In the genomic region with DNA sequence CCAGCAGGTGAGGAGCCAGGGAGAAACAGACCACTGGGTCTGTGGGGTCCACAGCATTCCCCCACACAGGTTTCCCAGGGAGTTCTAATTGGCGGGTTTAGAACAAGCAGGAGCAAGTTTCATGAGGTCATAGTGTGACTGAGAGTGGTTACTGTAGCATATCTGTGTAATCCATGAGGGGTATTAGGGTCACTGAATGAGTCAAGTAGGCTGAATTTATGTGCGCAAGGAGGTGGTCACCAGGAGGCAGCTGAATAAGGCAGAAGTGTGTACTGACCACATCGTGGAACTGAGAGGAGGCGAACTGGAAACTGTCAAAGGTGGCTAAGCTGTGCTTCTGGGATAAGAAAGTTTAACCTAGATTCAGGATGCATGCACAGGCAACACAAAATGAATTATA, we compare ENCODE assay signal across 14 cellular contexts.
A peak's percentile ranks its signal among the peaks of the same experiment; 100 is the strongest.
DNase-seq lines count a peak whose midpoint lies in the region; ATAC-seq and TF ChIP-seq lines count a peak whose summit lies in the region.
"Had no signal": no experiment of that assay in that cellular context is flagged by ENCODE, and none has a peak within 500 bp of the region (broad histone marks: within the 10 kb centered on the region; RNA-seq: fewer than 3 reads in every experiment).

No MANE protein-coding gene starts in this region.

- no peak for TF ChIP-seq CTCF in right lobe of liver (IDR thresholded peaks at IDR 0.05)

- no peaks in the 10 kb centered on the region for H3K27me3 ChIP-seq in right lobe of liver
- H3K27me3 ChIP-seq in HAP-1 (ENCODE audit: low read depth), result no peaks in the 10 kb centered on the region
- H3K27me3 ChIP-seq: BLaER1 had no signal

- no peak overlapping the region for H3K27ac ChIP-seq in right lobe of liver
- H3K27ac ChIP-seq: BLaER1 had no signal

- H3K4me1 ChIP-seq in right lobe of liver (no peaks in the 10 kb centered on the region), HAP-1 (no peaks in the 10 kb centered on the region)
- H3K4me1 ChIP-seq: BLaER1 had no signal

- H3K4me3 ChIP-seq in right lobe of liver (no peak overlapping the region), HAP-1 (no peak overlapping the region)
- H3K4me3 ChIP-seq: BLaER1, GM12878 had no signal

- intact Hi-C loops in right lobe of liver (cut with DNase I), result no loop called here

- in situ Hi-C loops in HAP-1 (cut with MboI; ENCODE audit: low sequenced_read_pairs), result no loop called here

- H3K9me3 ChIP-seq in right lobe of liver, result no peaks in the 10 kb centered on the region
- H3K9me3 ChIP-seq in HAP-1, result no peaks in the 10 kb centered on the region
- H3K9me3 ChIP-seq: BLaER1 had no signal

- TF ChIP-seq POLR2A in right lobe of liver (IDR thresholded peaks at IDR 0.05), result no peak

- WGBS in right lobe of liver (ENCODE audit: insufficient coverage, low coverage, low lambda C conversion rate, missing lambda C conversion rate), result 87% methylated on average over 4 of the region's 4 CpGs

- H3K36me3 ChIP-seq in right lobe of liver, result no peaks in the 10 kb centered on the region
- no peaks in the 10 kb centered on the region for H3K36me3 ChIP-seq in HAP-1 (replicated peaks)
- H3K36me3 ChIP-seq: BLaER1 had no signal

- no peak for ATAC-seq in right lobe of liver
- ATAC-seq: GM12878 had no signal

- DNase-seq in NCI-H146 (lab: John Stamatoyannopoulos, UW) (peak; percentile 36), NCI-H146 treated with DMSO at 0.1 percent for 48 hours (lab: John Stamatoyannopoulos, UW; ENCODE audit: unreplicated experiment) (no peak), NCI-H69 (lab: John Stamatoyannopoulos, UW) (peak; percentile 53), iris pigment epithelial cell (ENCODE audit: low read depth) (peak; percentile 51), renal cortical epithelial cell (ENCODE audit: low read depth) (peak; percentile 49), right lobe of liver (no peak), KG1 (lab: John Stamatoyannopoulos, UW) (no peak), HAP-1 (ENCODE audit: low spot score in 2 of 2) (no peak)
- DNase-seq: 8988T; AML-193; CD4-positive, CD25-positive, alpha-beta regulatory T cell; DMS79 had no signal

Comparison
In these comparisons a context has a peak if more than half of its experiments do, and no peak if none do; other contexts are left out.
1. DNase-seq: peak in NCI-H146 (single experiment), NCI-H69 (single experiment), iris pigment epithelial cell (single experiment) and renal cortical epithelial cell (single experiment); none in NCI-H146 treated with DMSO at 0.1 percent for 48 hours (single experiment), right lobe of liver (0 of 3), KG1 (single experiment) and HAP-1 (0 of 2).